11 cellular contexts compared by ENCODE assay signal in the genomic region with DNA sequence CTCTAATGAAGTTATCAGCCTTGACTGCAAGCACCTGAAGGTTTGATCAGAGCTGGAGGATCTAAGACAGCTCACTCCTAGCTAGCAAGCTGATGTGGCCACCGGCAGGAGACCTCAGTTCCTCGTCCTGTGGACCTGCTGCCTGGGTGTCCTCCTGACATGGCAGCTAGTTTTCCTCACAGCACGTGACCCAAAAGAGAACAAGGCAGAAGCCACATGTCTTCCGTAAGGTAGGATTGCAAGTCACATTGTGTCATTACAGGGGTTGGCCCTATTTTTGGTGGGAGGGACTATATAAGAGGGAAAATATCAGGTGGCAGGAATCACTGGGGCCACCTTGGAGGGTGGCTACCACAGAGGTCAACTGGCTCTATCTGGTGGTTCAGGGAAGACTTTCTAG. TPM values are rescaled to one million over a fixed set of nuclear protein-coding genes. Genes with fewer than 3 reads are reported as not detected.
"Had no signal": no experiment of that assay in that cellular context is flagged by ENCODE, and none has a peak within 500 bp of the region (broad histone marks: within the 10 kb centered on the region; RNA-seq: fewer than 3 reads in every experiment).

No MANE protein-coding gene starts in this region.

- FAIRE-seq: H1, H54 had no signal

- H2AFZ ChIP-seq: GM23248, GM23338 had no signal

- H3K36me3 ChIP-seq: HAP-1 had no signal

- H3K4me2 ChIP-seq: GM23338 had no signal

- DNase-seq: GM23248, GOT3, H7, H9, HCEC 1CT, HFFc6 had no signal

- ATAC-seq: GM23338, HCT116 had no signal

- H3K27ac ChIP-seq: GM23248 had no signal

- H3K4me3 ChIP-seq: GM23248, GM23338, HAP-1 had no signal

- H3K9me3 ChIP-seq: HAP-1 had no signal

- H3K4me1 ChIP-seq: HAP-1 had no signal

- H3K9ac ChIP-seq: GM23248 had no signal

RNA-seq across cellular contexts. Expression of gene CLEC3A, which starts 59.0 kb away (rescaled TPM):
- total RNA-seq: GM23248, GM23338, H1, H7, H9, HFFc6 had no signal
- polyA plus RNA-seq: GM23248, GM23338, H1 had no signal
